ENCODE assay signal across 12 cellular contexts in the genomic region with DNA sequence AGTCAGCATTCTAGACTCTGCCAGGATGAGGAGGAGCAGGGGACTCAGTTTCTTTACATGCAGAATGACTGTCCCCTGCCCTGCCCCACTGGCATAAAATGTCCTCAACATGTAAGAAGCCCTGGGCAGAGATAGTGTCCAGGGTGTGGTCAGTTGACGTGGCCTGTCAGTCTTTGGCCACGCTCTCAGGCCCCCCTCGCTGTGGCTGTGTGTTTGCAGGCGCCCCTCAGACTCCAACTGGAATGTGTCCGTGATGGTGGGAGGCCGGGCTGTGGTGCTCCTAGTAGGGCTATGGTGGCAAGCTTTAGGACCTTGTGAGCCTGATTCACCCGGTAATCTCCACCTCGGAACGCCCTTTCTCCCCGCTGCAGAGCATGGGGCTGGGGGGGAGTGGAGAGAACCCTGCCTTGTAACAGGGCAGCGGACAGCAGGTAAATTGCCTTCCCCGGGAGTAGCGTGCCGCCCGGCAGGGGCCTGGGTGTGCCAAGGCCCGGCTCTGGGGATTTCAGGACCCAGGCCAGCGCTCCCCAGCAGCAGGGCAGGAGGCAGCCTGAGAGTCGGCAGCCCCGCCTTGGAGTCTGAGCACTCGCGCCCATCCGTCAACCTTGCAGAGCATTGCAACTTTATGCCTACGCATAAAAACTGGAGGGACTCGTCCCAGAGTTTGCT.
DNase-seq lines count a peak whose midpoint lies in the region; ATAC-seq and TF ChIP-seq lines count a peak whose summit lies in the region.
"Had no signal": no experiment of that assay in that cellular context is flagged by ENCODE, and none has a peak within 500 bp of the region (broad histone marks: within the 10 kb centered on the region; RNA-seq: fewer than 3 reads in every experiment).

No MANE protein-coding gene starts in this region.

- no peak overlapping the region for H3K27ac Mint-ChIP-seq in activated CD4-positive, alpha-beta T cell treated with anti-CD3 and anti-CD28 coated beads for 36 hours
- H3K27ac Mint-ChIP-seq: dendritic cell treated with granulocyte-macrophage colony-stimulating factor and Interleukin-4, amounts not matched to agents 40 ng/mL and 50 ng/mL, for 4 days had no signal

- TF ChIP-seq CTCF in heart left ventricle (IDR thresholded peaks at IDR 0.05) = no peak

- no peaks in the 10 kb centered on the region for H3K9me3 Mint-ChIP-seq in activated CD4-positive, alpha-beta T cell treated with anti-CD3 and anti-CD28 coated beads for 36 hours (ENCODE audit: low read depth)
- H3K9me3 Mint-ChIP-seq: dendritic cell treated with granulocyte-macrophage colony-stimulating factor and Interleukin-4, amounts not matched to agents 40 ng/mL and 50 ng/mL, for 4 days had no signal

- no peak for TF ChIP-seq POLR2A in heart left ventricle (IDR thresholded peaks at IDR 0.05)

- CTCF ChIA-PET in activated CD4-positive, alpha-beta T cell treated with anti-CD3 and anti-CD28 coated beads for 36 hours (lab: Charles Lee) = no interaction called here

- peaks cover 0 to 67% (median 18%) of the 10 kb centered on the region in 9 donors for H3K27me3 ChIP-seq in heart left ventricle

- no peaks in the 10 kb centered on the region for H3K36me3 ChIP-seq in heart left ventricle
- H3K36me3 ChIP-seq: BLaER1 treated with 17β-estradiol and CSF1 and Interleukin-3, amounts not matched to agents 10 nM and 100 nM; HAP-1; SJSA1 had no signal

- no peak overlapping the region for H3K4me3 Mint-ChIP-seq in activated CD4-positive, alpha-beta T cell treated with anti-CD3 and anti-CD28 coated beads for 36 hours
- H3K4me3 Mint-ChIP-seq: dendritic cell treated with granulocyte-macrophage colony-stimulating factor and Interleukin-4, amounts not matched to agents 40 ng/mL and 50 ng/mL, for 4 days had no signal

- no peaks in the 10 kb centered on the region for H3K9me3 ChIP-seq in heart left ventricle
- H3K9me3 ChIP-seq: BLaER1 treated with 17β-estradiol and CSF1 and Interleukin-3, amounts not matched to agents 10 nM and 100 nM; HAP-1; SJSA1 had no signal

- H3K4me3 ChIP-seq in heart left ventricle = no peak overlapping the region
- H3K4me3 ChIP-seq: BLaER1 treated with 17β-estradiol and CSF1 and Interleukin-3, amounts not matched to agents 10 nM and 100 nM; HAP-1; SJSA1 had no signal

- POLR2A ChIA-PET in activated CD4-positive, alpha-beta T cell treated with anti-CD3 and anti-CD28 coated beads for 36 hours (lab: Charles Lee) = no interaction called here

- no peaks in the 10 kb centered on the region for H3K36me3 Mint-ChIP-seq in activated CD4-positive, alpha-beta T cell treated with anti-CD3 and anti-CD28 coated beads for 36 hours (ENCODE audit: low read depth)

- H3K27me3 Mint-ChIP-seq in activated CD4-positive, alpha-beta T cell treated with anti-CD3 and anti-CD28 coated beads for 36 hours = peaks cover 26% of the 10 kb centered on the region

- 11 to 19% (median 17%) methylated on average over 19 to 24 of the region's 24 CpGs for WGBS in heart left ventricle, 4 donors

- ATAC-seq in activated CD4-positive, alpha-beta T cell treated with anti-CD3 and anti-CD28 coated beads for 36 hours = no peak
- ATAC-seq in heart left ventricle = peak in 3 of 4 donors; percentile 78 to 86 (median 80)
- ATAC-seq in HG03469 (IDR thresholded peaks at IDR 0.05; ENCODE audit: unreplicated experiment) = no peak

- in situ Hi-C loops in SK-MEL-5 (cut with HindIII; ENCODE audit: low pct_unique_long_range_greater_than_20kb, low sequenced_read_pairs) = no loop called here

- no peak overlapping the region for H3K27ac ChIP-seq in heart left ventricle
- H3K27ac ChIP-seq: BLaER1 treated with 17β-estradiol and CSF1 and Interleukin-3, amounts not matched to agents 10 nM and 100 nM; SJSA1 had no signal

- H3K4me1 Mint-ChIP-seq in activated CD4-positive, alpha-beta T cell treated with anti-CD3 and anti-CD28 coated beads for 36 hours = no peaks in the 10 kb centered on the region

- peak; percentile 34 for DNase-seq in activated CD4-positive, alpha-beta T cell treated with anti-CD3 and anti-CD28 coated beads for 36 hours
- DNase-seq in activated CD4-positive, alpha-beta T cell treated with anti-CD3 and anti-CD28 coated beads for 1 hour = no peak
- DNase-seq in SK-MEL-5 (ENCODE audit: low read depth, low spot score) (peak; percentile 21), heart left ventricle (peak in 3 of 5 donors; percentile 44 to 65 (median 47)), retina (peak; percentile 82), GOT3 (lab: John Stamatoyannopoulos, UW) (no peak), NCI-H226 (no peak)

- intact Hi-C loops in activated CD4-positive, alpha-beta T cell treated with anti-CD3 and anti-CD28 coated beads for 36 hours (cut with DNase I, micrococcal nuclease) = no loop called here
- intact Hi-C loops in heart left ventricle (cut with DNase I) = no loop called here

- H3K4me1 ChIP-seq in heart left ventricle = no peaks in the 10 kb centered on the region
- H3K4me1 ChIP-seq: BLaER1 treated with 17β-estradiol and CSF1 and Interleukin-3, amounts not matched to agents 10 nM and 100 nM; HAP-1; SJSA1 had no signal

Comparison
In these comparisons a context has a peak if more than half of its experiments do, and no peak if none do; other contexts are left out.
1. DNase-seq: peak in activated CD4-positive, alpha-beta T cell treated with anti-CD3 and anti-CD28 coated beads for 36 hours (single experiment), SK-MEL-5 (single experiment), heart left ventricle (3 of 5) and retina (single experiment); none in activated CD4-positive, alpha-beta T cell treated with anti-CD3 and anti-CD28 coated beads for 1 hour (single experiment), GOT3 (single experiment) and NCI-H226 (single experiment).
2. ATAC-seq: peak in heart left ventricle (3 of 4); none in activated CD4-positive, alpha-beta T cell treated with anti-CD3 and anti-CD28 coated beads for 36 hours (single experiment) and HG03469 (single experiment).